In the genomic region with DNA sequence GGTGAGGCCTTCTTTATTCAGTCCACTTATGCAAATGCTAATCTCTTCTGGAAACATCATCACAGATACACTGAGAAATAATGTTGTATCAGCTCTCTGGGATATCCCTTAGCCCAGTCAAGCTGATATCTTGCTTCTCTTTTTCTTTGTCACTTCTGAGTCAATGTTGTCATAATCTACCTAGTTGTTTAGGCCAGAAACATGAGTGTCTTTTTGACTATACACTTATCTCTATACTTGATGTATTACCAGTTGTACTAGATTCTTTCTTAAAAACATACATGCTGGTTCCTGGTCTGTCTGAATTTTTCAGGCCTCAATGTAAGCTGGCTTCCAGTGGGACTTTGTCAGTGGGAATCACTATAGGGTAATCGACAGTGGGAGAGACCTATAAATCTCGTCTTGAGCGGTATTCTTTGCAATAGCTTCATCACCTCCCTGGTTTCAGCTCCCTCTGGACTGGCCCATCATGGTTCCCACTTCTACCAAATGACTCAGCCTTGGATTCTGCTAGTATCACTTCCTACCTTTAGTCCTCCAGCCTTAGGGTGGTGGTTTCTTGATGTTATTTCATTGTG, we compare ENCODE assay signal across 22 cellular contexts.
"Had no signal": no experiment of that assay in that cellular context is flagged by ENCODE, and none has a peak within 500 bp of the region (broad histone marks: within the 10 kb centered on the region; RNA-seq: fewer than 3 reads in every experiment).

No MANE protein-coding gene starts in this region.

- H2AFZ ChIP-seq: parathyroid adenoma had no signal

- H3K4me1 ChIP-seq: lower lobe of right lung, parathyroid adenoma, suprapubic skin, transverse colon, uterus had no signal

- H3K9me3 ChIP-seq: lower lobe of right lung, suprapubic skin, transverse colon, uterus had no signal

- H3K4me1 Mint-ChIP-seq: naive B cell; stimulated activated naive CD8-positive, alpha-beta T cell treated with anti-CD3 and anti-CD28 coated beads, Interleukin-15, amount 100 ng/mL, for 72 hours had no signal

- H3K27me3 ChIP-seq: cardiac muscle cell, suprapubic skin, transverse colon, uterus had no signal

- H3K36me3 ChIP-seq: cardiac muscle cell, lower lobe of right lung, suprapubic skin, transverse colon, uterus had no signal

- H3K4me3 Mint-ChIP-seq: activated naive CD4-positive, alpha-beta T cell treated with anti-CD3 and anti-CD28 coated beads for 36 hours; endodermal cell; naive B cell; stimulated activated naive CD8-positive, alpha-beta T cell treated with anti-CD3 and anti-CD28 coated beads, Interleukin-15, amount 100 ng/mL, for 72 hours had no signal

- H3K79me2 ChIP-seq: parathyroid adenoma had no signal

- H3K9ac ChIP-seq: parathyroid adenoma had no signal

- H3K4me3 ChIP-seq: cardiac muscle cell, lower lobe of right lung, suprapubic skin, transverse colon, uterus had no signal

- ATAC-seq: left lobe of liver; lower lobe of right lung; right cardiac atrium; stimulated activated naive CD8-positive, alpha-beta T cell treated with anti-CD3 and anti-CD28 coated beads, Interleukin-15, amount 100 ng/mL, for 72 hours had no signal

- H3K27ac ChIP-seq: cardiac muscle cell, epithelial cell of prostate, lower lobe of right lung, parathyroid adenoma, suprapubic skin, transverse colon, uterus had no signal

- DNase-seq: activated CD4-positive, alpha-beta T cell treated with anti-CD3 and anti-CD28 coated beads, Interleukin-2, amount 50 U/mL, for 48 hours; activated CD8-positive, alpha-beta memory T cell treated with anti-CD3 and anti-CD28 coated beads, Interleukin-2, amount 50 U/mL, for 48 hours; activated effector memory CD4-positive, alpha-beta T cell treated with Interleukin-2 at 50 U/mL for 16 hours; activated naive CD4-positive, alpha-beta T cell treated with anti-CD3 and anti-CD28 coated beads for 36 hours; activated T-cell treated with anti-CD3 and anti-CD28 coated beads, Interleukin-2, amount 50 U/mL, for 48 hours; amygdala; cortex of kidney; endodermal cell; kidney; lower lobe of right lung; naive B cell; nucleus accumbens; right cardiac atrium; stimulated activated CD4-positive, alpha-beta T cell treated with anti-CD3 and anti-CD28 coated beads, Interleukin-4, amount 100 ng/mL, for 24 hours; stimulated activated naive CD8-positive, alpha-beta T cell treated with anti-CD3 and anti-CD28 coated beads, Interleukin-15, amount 100 ng/mL, for 72 hours; transverse colon; uterus had no signal

- H3K27me3 Mint-ChIP-seq: naive B cell; stimulated activated naive CD8-positive, alpha-beta T cell treated with anti-CD3 and anti-CD28 coated beads, Interleukin-15, amount 100 ng/mL, for 72 hours had no signal

- H3K27ac Mint-ChIP-seq: activated naive CD4-positive, alpha-beta T cell treated with anti-CD3 and anti-CD28 coated beads for 36 hours; endodermal cell; naive B cell; stimulated activated naive CD8-positive, alpha-beta T cell treated with anti-CD3 and anti-CD28 coated beads, Interleukin-15, amount 100 ng/mL, for 72 hours had no signal

- H3K36me3 Mint-ChIP-seq: naive B cell had no signal

- H3K9me3 Mint-ChIP-seq: activated naive CD4-positive, alpha-beta T cell treated with anti-CD3 and anti-CD28 coated beads for 36 hours had no signal
